1 cellular context compared by ENCODE assay signal in genomic region chr2:74706741-74707140, GRCh38.
TF ChIP-seq lines count a peak whose summit lies in the region.

No MANE protein-coding gene starts in this region.

TF ChIP-seq in GM23338, 12 proteins besides CTCF, POLR2A, EP300 and RAD21 (continued from another document):
- TF ChIP-seq ZNF462 (CRISPR knock-in tag; IDR thresholded peaks at IDR 0.05), result no peak
- TF ChIP-seq EZH2 (IDR thresholded peaks at IDR 0.05; ENCODE audit: low read depth, unreplicated experiment), result no peak
